ENCODE assay signal across 8 cellular contexts in the genomic region with DNA sequence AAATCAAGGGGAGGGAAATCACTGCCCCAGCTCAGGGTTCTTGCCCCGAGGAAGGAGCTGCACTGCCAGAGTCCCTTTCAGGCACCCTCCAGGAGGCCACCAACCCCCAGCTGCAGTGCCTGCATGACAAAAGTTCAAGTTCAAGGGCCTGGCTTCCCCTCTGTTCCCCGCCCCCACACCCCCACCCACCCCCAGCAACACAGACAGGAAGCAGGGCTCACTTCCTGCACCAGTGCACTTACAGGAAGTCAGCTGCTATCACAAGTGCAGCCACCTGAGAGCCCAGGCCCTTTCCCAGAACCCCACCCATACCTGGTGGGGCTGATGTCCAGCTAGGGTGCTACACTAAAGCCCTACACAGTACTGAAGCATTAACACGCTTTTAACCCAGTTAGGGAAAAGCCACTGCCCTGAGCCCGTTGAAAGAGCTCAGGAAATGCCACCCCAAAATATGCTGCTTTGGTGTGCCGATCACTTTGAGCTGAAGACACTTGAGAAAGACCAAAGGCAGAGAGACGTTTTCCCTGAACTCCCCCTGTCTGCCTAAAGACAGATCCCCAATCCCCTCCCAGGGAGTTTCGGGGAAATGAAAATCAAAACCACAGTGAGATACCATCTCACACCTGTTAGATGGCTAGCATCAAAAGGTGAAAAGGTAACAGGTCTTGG.
A peak's percentile ranks its signal among the peaks of the same experiment; 100 is the strongest.
DNase-seq lines count a peak whose midpoint lies in the region; ATAC-seq and TF ChIP-seq lines count a peak whose summit lies in the region.

No MANE protein-coding gene starts in this region.

- no peaks in the 10 kb centered on the region for H3K79me2 ChIP-seq in PC-9 (ENCODE audit: low read depth)

- no peaks in the 10 kb centered on the region for H3K36me3 ChIP-seq in PC-9 (ENCODE audit: low read depth)

- peaks cover 34 to 49% of the 10 kb centered on the region in 2 donors for H3K4me1 Mint-ChIP-seq in natural killer cell

- TF ChIP-seq CTCF in natural killer cell (IDR thresholded peaks at IDR 0.05) (no peak), PC-9 (conservative IDR thresholded peaks at IDR 0.05) (no peak)

- no peak overlapping the region for H3K4me3 ChIP-seq in PC-9

- H3K9me3 Mint-ChIP-seq in natural killer cell: peaks cover 2 to 8% of the 10 kb centered on the region in 2 donors

- H2AFZ ChIP-seq in PC-9: no peak overlapping the region

- CTCF ChIA-PET in PC-9 (lab: Charles Lee): interaction anchor here (0.6 kb wide), 1 partner anchor 45 kb away, joined by 3 read pairs; no protein-coding TSS in a partner anchor

- no peaks in the 10 kb centered on the region for H3K27me3 Mint-ChIP-seq in natural killer cell (ENCODE audit: low read depth in 2 of 2)

- peaks cover 7% of the 10 kb centered on the region for H3K27me3 ChIP-seq in PC-9 (ENCODE audit: insufficient read depth, low read depth)

- DNase-seq in activated CD4-positive, alpha-beta T cell treated with anti-CD3 and anti-CD28 coated beads, Interleukin-2, amount 50 U/mL, for 1 hour: peak; percentile 36
- no peak for DNase-seq in natural killer cell
- no peak for DNase-seq in PC-9
- DNase-seq in dermis blood vessel endothelial cell: no peak
- DNase-seq in COLO668 (lab: John Stamatoyannopoulos, UW; ENCODE audit: unreplicated experiment): no peak

- peak overlapping the region; percentile 67 for H3K4me3 Mint-ChIP-seq in natural killer cell

- POLR2A ChIA-PET in PC-9 (lab: Charles Lee; ENCODE audit: unreplicated experiment): no interaction called here

- intact Hi-C loops in natural killer cell (cut with micrococcal nuclease): no loop called here
- intact Hi-C loops in PC-9 (cut with micrococcal nuclease; ENCODE audit: unreplicated experiment): no loop called here

- no peaks in the 10 kb centered on the region for H3K9me2 ChIP-seq in PC-9 (ENCODE audit: insufficient read depth)

- no peaks in the 10 kb centered on the region for H3K9me3 ChIP-seq in PC-9 (ENCODE audit: insufficient read depth, low read depth)

- H3K27ac Mint-ChIP-seq in natural killer cell: peak overlapping the region; percentile 82 to 90

- no TSS peak for BruUV-seq in PC-9 (replicated peaks; lab: Mats Ljungman, UMichigan)

- H3K4me2 ChIP-seq in PC-9: no peak overlapping the region

- no peak overlapping the region for H3K27ac ChIP-seq in PC-9

- 0 out of 2 replicates have a peak, but pooled peaks cover 4% of the 10 kb centered on the region for H3F3A ChIP-seq in PC-9 (ENCODE audit: insufficient read depth, low read depth)

- H3K4me1 ChIP-seq in PC-9 (replicated peaks; ENCODE audit: insufficient read depth): peaks cover 9% of the 10 kb centered on the region

- peak; percentile 36 for TF ChIP-seq POLR2A in GM19193 (IDR thresholded peaks at IDR 0.05; ENCODE audit: extremely low read depth, insufficient read depth, insufficient read length)

- ATAC-seq in HG03135 (IDR thresholded peaks at IDR 0.05; ENCODE audit: unreplicated experiment) (peak; percentile 60), natural killer cell (peak; percentile 81 to 85 (median 83)), HG02884 (IDR thresholded peaks at IDR 0.05; ENCODE audit: unreplicated experiment) (no peak)

- H4K20me1 ChIP-seq in PC-9 (ENCODE audit: insufficient read depth): no peaks in the 10 kb centered on the region

- H3K36me3 Mint-ChIP-seq in natural killer cell: no peaks in the 10 kb centered on the region
